ENCODE assay signal across 1 cellular context in genomic region chr17:63693411-63694113, GRCh38.
TF ChIP-seq lines count a peak whose summit lies in the region.

No MANE protein-coding gene starts in this region.

TF ChIP-seq in K562, 482 proteins besides CTCF, POLR2A, EP300 and RAD21:
- TF ChIP-seq POLR2G (IDR thresholded peaks at IDR 0.05; ENCODE audit: low read depth, low read length) (peak; percentile 37; the same call in 1 of the 2 replicates), DDX20 (tag; IDR thresholded peaks at IDR 0.05; ENCODE audit: low read depth) (no peak)
